Comparison of ENCODE assay signal across 8 cellular contexts in the genomic region with DNA sequence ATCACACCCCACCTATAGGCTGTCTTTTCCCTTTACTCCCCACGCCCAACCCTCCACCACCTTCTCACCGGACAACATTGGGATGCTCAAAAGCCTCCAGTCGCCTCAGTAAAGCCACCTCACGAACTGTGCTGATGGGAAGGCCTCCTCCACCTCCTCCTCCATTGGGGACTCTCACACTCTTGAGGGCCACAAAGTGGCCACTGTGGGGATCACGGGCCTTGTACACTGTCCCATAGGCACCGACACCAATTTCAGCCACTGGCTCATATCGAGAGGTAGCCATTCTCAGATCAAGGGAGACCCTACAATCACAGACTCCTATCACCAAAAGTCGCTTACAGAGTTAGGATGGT. TPM values are rescaled to one million over a fixed set of nuclear protein-coding genes. Genes with fewer than 3 reads are reported as not detected.
DNase-seq lines count a peak whose midpoint lies in the region; ATAC-seq and TF ChIP-seq lines count a peak whose summit lies in the region.

No MANE protein-coding gene starts in this region.

- TF ChIP-seq CTCF in esophagus muscularis mucosa (IDR thresholded peaks at IDR 0.05) (no peak), progenitor cell of endocrine pancreas (IDR thresholded peaks at IDR 0.05; ENCODE audit: unreplicated experiment) (no peak)

- peaks cover 31% of the 10 kb centered on the region for H3K4me1 Mint-ChIP-seq in progenitor cell of endocrine pancreas (ENCODE audit: low read depth)

- DNase-seq in SJCRH30 (peak in 1 of 2 experiments; percentile 87), esophagus muscularis mucosa (ENCODE audit: extremely low spot score) (no peak), progenitor cell of endocrine pancreas (ENCODE audit: low spot score, unreplicated experiment) (no peak), RKO (ENCODE audit: low spot score) (no peak)

- intact Hi-C loops in esophagus muscularis mucosa (cut with DNase I) = no loop called here

- no peak for ATAC-seq in GM18858 (IDR thresholded peaks at IDR 0.05; ENCODE audit: unreplicated experiment)
- no peak for ATAC-seq in HG02759 (IDR thresholded peaks at IDR 0.05; ENCODE audit: unreplicated experiment)
- ATAC-seq in HG03432 (IDR thresholded peaks at IDR 0.05; ENCODE audit: unreplicated experiment) = no peak

- peak overlapping the region; percentile 99 for H3K27ac Mint-ChIP-seq in progenitor cell of endocrine pancreas

- H3K4me1 ChIP-seq in SJCRH30 = peaks cover 26% of the 10 kb centered on the region
- peaks cover 24 to 59% (median 38%) of the 10 kb centered on the region in 4 donors for H3K4me1 ChIP-seq in esophagus muscularis mucosa

- no peaks in the 10 kb centered on the region for H3K9me3 ChIP-seq in SJCRH30 (replicated peaks)
- no peaks in the 10 kb centered on the region for H3K9me3 ChIP-seq in esophagus muscularis mucosa

- peaks cover 23% of the 10 kb centered on the region for H3K36me3 Mint-ChIP-seq in progenitor cell of endocrine pancreas (ENCODE audit: insufficient read depth)

- no peak for TF ChIP-seq POLR2A in esophagus muscularis mucosa (IDR thresholded peaks at IDR 0.05; ENCODE audit: low read depth)

- H3K36me3 ChIP-seq in SJCRH30 (peaks cover 53% of the 10 kb centered on the region), esophagus muscularis mucosa (peaks cover 38 to 47% (median 42%) of the 10 kb centered on the region in 4 donors)

- H3K27me3 Mint-ChIP-seq in progenitor cell of endocrine pancreas = no peaks in the 10 kb centered on the region

- H3K27ac ChIP-seq in SJCRH30 (peak overlapping the region; percentile 95), esophagus muscularis mucosa (replicated peaks in 1 of 4) (peak overlapping the region; percentile 80 to 92 (median 90))

- WGBS in esophagus muscularis mucosa = 20% methylated on average over 4 of the region's 8 CpGs

- H3K27me3 ChIP-seq in SJCRH30 (peaks cover 7% of the 10 kb centered on the region), esophagus muscularis mucosa (no peaks in the 10 kb centered on the region)

- H3K4me3 ChIP-seq in GM08714 (ENCODE audit: low read length) (peak overlapping the region; percentile 86), SJCRH30 (peak overlapping the region; percentile 89), esophagus muscularis mucosa (peak overlapping the region; percentile 61 to 91 (median 72))

- no peak for TF ChIP-seq EP300 in esophagus muscularis mucosa (IDR thresholded peaks at IDR 0.05)

- H3K4me3 Mint-ChIP-seq in progenitor cell of endocrine pancreas (ENCODE audit: low read depth) = peak overlapping the region; percentile 99

- H3K9me3 Mint-ChIP-seq in progenitor cell of endocrine pancreas (ENCODE audit: low read depth) = no peaks in the 10 kb centered on the region

RNA-seq across cellular contexts. Expression of a gene that starts 0.7 kb away (rescaled TPM):
- 5,376 and 5,685 TPM in 2 replicates for total RNA-seq in SJCRH30 (2014; rRNA removed; shearing (Covaris generic))
- total RNA-seq in esophagus muscularis mucosa = 10 to 100 TPM; 43.6 to 85.7 (median 71.3) TPM
- total RNA-seq in progenitor cell of endocrine pancreas = 194 and 208 TPM in 2 replicates

RNA-seq across cellular contexts. Expression of a gene that starts 3.5 kb away (rescaled TPM):
- 136 and 147 TPM in 2 replicates for total RNA-seq in SJCRH30 (2014; rRNA removed; shearing (Covaris generic))
- total RNA-seq in esophagus muscularis mucosa (10 to 100 TPM in 2 of 4 donors, 1 to 10 TPM in 2; 5.6 to 16.9 (median 10.7) TPM), progenitor cell of endocrine pancreas (33.8 and 34.3 TPM in 2 replicates)

RNA-seq across cellular contexts. Expression of a gene that starts 6.6 kb away (rescaled TPM):
- 292 and 318 TPM in 2 replicates for total RNA-seq in SJCRH30 (2014; rRNA removed; shearing (Covaris generic))
- total RNA-seq in esophagus muscularis mucosa (10 to 100 TPM; 34.3 to 45.1 (median 42.1) TPM), progenitor cell of endocrine pancreas (24.2 and 31.3 TPM in 2 replicates)

RNA-seq across cellular contexts. Expression of a gene that starts 12.9 kb away (rescaled TPM):
- 38.6 and 39.7 TPM in 2 replicates for total RNA-seq in SJCRH30 (2014; rRNA removed; shearing (Covaris generic))
- total RNA-seq in esophagus muscularis mucosa (10 to 100 TPM in 1 of 4 donors, 1 to 10 TPM in 3; 2.5 to 11.2 (median 3.6) TPM), progenitor cell of endocrine pancreas (0.29 TPM in 2 replicates)

RNA-seq across cellular contexts. Expression of a gene that starts 15.5 kb away (rescaled TPM):
- 72.6 and 97.4 TPM in 2 replicates for total RNA-seq in SJCRH30 (2014; rRNA removed; shearing (Covaris generic))
- total RNA-seq in esophagus muscularis mucosa (under 1 TPM in 2 of 4 donors, not detected in 2; 0.32 to 0.66 TPM), progenitor cell of endocrine pancreas (2.0 and 2.5 TPM in 2 replicates)

Comparison
In these comparisons a context has a peak if more than half of its experiments do, and no peak if none do; other contexts are left out.
1. RNA of a gene that starts 0.7 kb away (total RNA-seq): 5,376 to 5,685 TPM in SJCRH30; 194 to 208 TPM in progenitor cell of endocrine pancreas and 43.6 to 85.7 TPM in esophagus muscularis mucosa; every median in the first group is over 10 times any median in the second.
2. Peak in every context shown above with its lines, with median percentiles within 50 percentile points of each other: H3K4me3 ChIP-seq.